In the genomic region with DNA sequence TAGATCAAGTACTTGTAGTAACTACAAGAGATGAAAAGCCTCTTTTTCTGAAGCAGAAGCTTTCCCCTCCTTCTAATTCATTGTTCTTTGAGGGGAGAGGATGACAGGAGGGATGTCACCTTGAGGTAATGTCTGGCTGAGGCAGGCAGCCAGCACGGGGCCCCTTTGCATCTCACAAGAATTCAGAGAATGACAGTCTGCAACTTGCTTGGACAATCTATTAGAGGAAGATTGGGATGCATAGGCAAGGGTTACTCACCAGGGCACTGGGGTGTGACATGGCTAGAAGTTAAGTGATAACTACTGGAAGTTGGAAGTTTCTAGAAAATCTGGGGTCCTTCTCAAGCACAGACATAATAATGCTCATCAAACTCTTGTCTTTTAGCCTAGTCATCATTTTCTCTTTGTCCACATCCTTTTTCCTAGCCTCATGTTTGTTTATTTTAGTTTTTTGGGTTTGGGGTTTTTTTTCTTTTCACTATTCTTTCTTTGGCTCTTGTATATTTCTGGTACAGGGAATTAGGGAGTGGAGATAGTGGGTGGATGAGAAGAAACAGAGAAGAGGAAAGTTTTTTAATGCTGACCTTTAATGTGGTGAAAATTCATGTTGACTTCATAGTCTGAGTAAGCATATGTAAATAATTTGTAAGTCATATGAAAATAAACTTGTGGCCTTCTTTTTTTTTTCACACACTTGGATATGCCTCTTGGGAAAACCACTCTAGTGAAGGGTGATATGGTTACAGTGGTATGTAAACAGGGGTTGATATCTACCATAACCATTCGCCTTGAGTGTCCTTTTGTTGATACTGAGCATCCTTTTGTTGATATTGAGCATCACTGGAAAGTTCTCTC, we compare ENCODE assay signal across 12 cellular contexts. TPM values are rescaled to one million over a fixed set of nuclear protein-coding genes. Genes with fewer than 3 reads are reported as not detected.
DNase-seq lines count a peak whose midpoint lies in the region; ATAC-seq, FAIRE-seq and TF ChIP-seq lines count a peak whose summit lies in the region.
"Had no signal": no experiment of that assay in that cellular context is flagged by ENCODE, and none has a peak within 500 bp of the region (broad histone marks: within the 10 kb centered on the region; RNA-seq: fewer than 3 reads in every experiment).

No MANE protein-coding gene starts in this region.

- no peak overlapping the region for H2BK15ac ChIP-seq in mesendoderm (replicated peaks; ENCODE audit: low read depth)

- H3K27me3 Mint-ChIP-seq in activated naive CD8-positive, alpha-beta T cell treated with anti-CD3 and anti-CD28 coated beads, Interleukin-2, amount 50 U/mL, for 24 hours: no peaks in the 10 kb centered on the region
- H3K27me3 Mint-ChIP-seq in effector memory CD8-positive, alpha-beta T cell: no peaks in the 10 kb centered on the region

- DNase-seq in H4 (ENCODE audit: low spot score) (peak; percentile 82), bronchial epithelial cell (ENCODE audit: low read depth) (peak; percentile 66), mesendoderm (peak; percentile 81), germinal center (ENCODE audit: low spot score) (no peak)
- DNase-seq in activated naive CD8-positive, alpha-beta T cell treated with anti-CD3 and anti-CD28 coated beads, Interleukin-2, amount 50 U/mL, for 24 hours: no peak
- DNase-seq in effector memory CD8-positive, alpha-beta T cell: no peak
- DNase-seq: C1 segment of cervical spinal cord, NCI-H1417, NCI-H526 treated with DMSO at 0.1 percent for 48 hours had no signal

- H3K18ac ChIP-seq in mesendoderm (ENCODE audit: low read length): no peak overlapping the region

- H3K27me3 ChIP-seq in ACC112 (ENCODE audit: insufficient read depth, low read length): no peaks in the 10 kb centered on the region
- H3K27me3 ChIP-seq in bronchial epithelial cell (ENCODE audit: control insufficient read depth, insufficient read depth, low read length): no peaks in the 10 kb centered on the region
- H3K27me3 ChIP-seq in mesendoderm (ENCODE audit: insufficient read depth, low read length, poor library complexity): no peaks in the 10 kb centered on the region

- no peak overlapping the region for H3K23ac ChIP-seq in mesendoderm (ENCODE audit: low read length)

- peaks cover 13% of the 10 kb centered on the region for H3K36me3 Mint-ChIP-seq in activated naive CD8-positive, alpha-beta T cell treated with anti-CD3 and anti-CD28 coated beads, Interleukin-2, amount 50 U/mL, for 24 hours (ENCODE audit: low read depth)
- peaks cover 4% of the 10 kb centered on the region for H3K36me3 Mint-ChIP-seq in effector memory CD8-positive, alpha-beta T cell (ENCODE audit: insufficient read depth)

- no peak overlapping the region for H3K4me3 ChIP-seq in ACC112 (ENCODE audit: low read depth, low read length)
- no peak overlapping the region for H3K4me3 ChIP-seq in bronchial epithelial cell (ENCODE audit: low read depth, low read length)
- no peak overlapping the region for H3K4me3 ChIP-seq in mesendoderm (ENCODE audit: low read length)

- no peak overlapping the region for H2AK5ac ChIP-seq in mesendoderm (ENCODE audit: low read length)

- H3K4me2 ChIP-seq in mesendoderm (ENCODE audit: low read length): no peak overlapping the region

- H3K9me3 Mint-ChIP-seq in activated naive CD8-positive, alpha-beta T cell treated with anti-CD3 and anti-CD28 coated beads, Interleukin-2, amount 50 U/mL, for 24 hours: no peaks in the 10 kb centered on the region
- no peaks in the 10 kb centered on the region for H3K9me3 Mint-ChIP-seq in effector memory CD8-positive, alpha-beta T cell
- H3K9me3 Mint-ChIP-seq: WTC11 had no signal

- TF ChIP-seq CTCF in bronchial epithelial cell (IDR thresholded peaks at IDR 0.05; ENCODE audit: insufficient read depth, low read length, severe bottlenecking): no peak

- peaks cover 31% of the 10 kb centered on the region for H3K36me3 ChIP-seq in ACC112 (ENCODE audit: insufficient read depth, low read length)
- H3K36me3 ChIP-seq in bronchial epithelial cell (ENCODE audit: control insufficient read depth, insufficient read depth, low read length): no peaks in the 10 kb centered on the region
- H3K36me3 ChIP-seq in mesendoderm (ENCODE audit: control insufficient read depth, insufficient read depth, low read length): no peaks in the 10 kb centered on the region

- no peaks in the 10 kb centered on the region for H3K79me2 ChIP-seq in ACC112 (ENCODE audit: control insufficient read depth, insufficient read depth, low read length, unreplicated experiment)
- no peaks in the 10 kb centered on the region for H3K79me2 ChIP-seq in mesendoderm (ENCODE audit: control insufficient read depth, insufficient read depth, low read length)

- H3K9ac ChIP-seq in mesendoderm (ENCODE audit: low read length): no peak overlapping the region

- no peak for ATAC-seq in HG03039 (IDR thresholded peaks at IDR 0.05; ENCODE audit: unreplicated experiment)
- ATAC-seq in activated naive CD8-positive, alpha-beta T cell treated with anti-CD3 and anti-CD28 coated beads, Interleukin-2, amount 50 U/mL, for 24 hours: no peak
- no peak for ATAC-seq in effector memory CD8-positive, alpha-beta T cell (replicated peaks)
- ATAC-seq: WTC11 had no signal

- H3K27ac Mint-ChIP-seq in activated naive CD8-positive, alpha-beta T cell treated with anti-CD3 and anti-CD28 coated beads, Interleukin-2, amount 50 U/mL, for 24 hours: no peak overlapping the region
- no peak overlapping the region for H3K27ac Mint-ChIP-seq in effector memory CD8-positive, alpha-beta T cell
- H3K27ac Mint-ChIP-seq: WTC11 had no signal

- H3K4me1 ChIP-seq in ACC112 (ENCODE audit: control insufficient read depth, insufficient read depth, low read length, unreplicated experiment): peaks cover 37% of the 10 kb centered on the region
- H3K4me1 ChIP-seq in mesendoderm (ENCODE audit: control insufficient read depth, low read depth, low read length): peaks cover 5% of the 10 kb centered on the region

- WGBS in mesendoderm (ENCODE audit: extremely low coverage, insufficient coverage, low lambda C conversion rate): no CpG with 5 or more reads among the region's 2 CpGs

- H3K56ac ChIP-seq in mesendoderm (ENCODE audit: low read length): no peak overlapping the region

- no peak overlapping the region for H3K4ac ChIP-seq in mesendoderm (ENCODE audit: low read depth, low read length)

- no peak overlapping the region for H2BK5ac ChIP-seq in mesendoderm (ENCODE audit: low read length)

- no peak overlapping the region for H3K4me3 Mint-ChIP-seq in activated naive CD8-positive, alpha-beta T cell treated with anti-CD3 and anti-CD28 coated beads, Interleukin-2, amount 50 U/mL, for 24 hours
- no peak overlapping the region for H3K4me3 Mint-ChIP-seq in effector memory CD8-positive, alpha-beta T cell
- H3K4me3 Mint-ChIP-seq: WTC11 had no signal

- H4K8ac ChIP-seq in mesendoderm (ENCODE audit: low read depth, low read length): no peak overlapping the region

- H2BK120ac ChIP-seq in mesendoderm (ENCODE audit: low read depth, low read length): no peak overlapping the region

- no peak overlapping the region for H4K5ac ChIP-seq in mesendoderm (ENCODE audit: low read length)

- peak overlapping the region; percentile 26 for H3K27ac ChIP-seq in ACC112 (ENCODE audit: low read depth, low read length)
- no peak overlapping the region for H3K27ac ChIP-seq in mesendoderm (ENCODE audit: low read depth, low read length)

- no peaks in the 10 kb centered on the region for H3K4me1 Mint-ChIP-seq in activated naive CD8-positive, alpha-beta T cell treated with anti-CD3 and anti-CD28 coated beads, Interleukin-2, amount 50 U/mL, for 24 hours
- no peaks in the 10 kb centered on the region for H3K4me1 Mint-ChIP-seq in effector memory CD8-positive, alpha-beta T cell (ENCODE audit: low read depth in 2 of 2)

- no peak for FAIRE-seq in bronchial epithelial cell (lab: Jason Lieb, UNC)

- no peaks in the 10 kb centered on the region for H3K79me1 ChIP-seq in mesendoderm (ENCODE audit: low read length)

- no peak overlapping the region for H2AFZ ChIP-seq in ACC112 (ENCODE audit: low read length, unreplicated experiment)

RNA-seq across cellular contexts. Expression of a gene that starts 55.1 kb away (rescaled TPM):
- 10.5 and 16.1 TPM in 2 replicates for total RNA-seq in H4 (2014; rRNA removed; shearing (Covaris generic))
- total RNA-seq in bronchial epithelial cell: 15.5 and 20.0 TPM in 2 replicates
- 32.7 TPM for polyA plus RNA-seq in mesendoderm (2013, experiment 1 of 2)
- polyA plus RNA-seq in mesendoderm (2013, experiment 2 of 2): 34.2 TPM

RNA-seq across cellular contexts. Expression of a gene that starts 55.5 kb away (rescaled TPM):
- total RNA-seq in H4 (2014; rRNA removed; shearing (Covaris generic)): 15.2 and 21.6 TPM in 2 replicates
- 3.6 and 4.2 TPM in 2 replicates for total RNA-seq in bronchial epithelial cell
- polyA plus RNA-seq in mesendoderm (2013, experiment 1 of 2): 75.1 TPM
- polyA plus RNA-seq in mesendoderm (2013, experiment 2 of 2): 73.5 TPM

Comparison
In these comparisons a context has a peak if more than half of its experiments do, and no peak if none do; other contexts are left out.
1. DNase-seq: peak in H4 (single experiment), bronchial epithelial cell (single experiment) and mesendoderm (single experiment); none in activated naive CD8-positive, alpha-beta T cell treated with anti-CD3 and anti-CD28 coated beads, Interleukin-2, amount 50 U/mL, for 24 hours (single experiment), germinal center (single experiment) and effector memory CD8-positive, alpha-beta T cell (0 of 3).